In genomic region chr13:33207616-33207964, GRCh38 we compare ENCODE assay signal across 8 cellular contexts.
DNase-seq lines count a peak whose midpoint lies in the region; ATAC-seq and TF ChIP-seq lines count a peak whose summit lies in the region.

No MANE protein-coding gene starts in this region.

- H3K4me1 ChIP-seq in stomach = peaks cover 37 to 68% (median 45%) of the 10 kb centered on the region in 4 donors

- intact Hi-C loops in stomach (cut with DNase I; ENCODE audit: low total_unique reads) = no loop called here

- TF ChIP-seq CTCF in SU-DHL-6 (IDR thresholded peaks at IDR 0.05; ENCODE audit: insufficient read depth, low read length, poor library complexity, severe bottlenecking) (no peak), glutamatergic neuron (IDR thresholded peaks at IDR 0.05; ENCODE audit: partially characterized antibody, unreplicated experiment) (no peak), stomach (IDR thresholded peaks at IDR 0.05) (no peak)

- no peaks in the 10 kb centered on the region for H4K20me1 ChIP-seq in SU-DHL-6 (ENCODE audit: low read depth, low read length)

- WGBS in stomach, 5 donors = 18 to 27% (median 23%) methylated on average over 3 of the region's 3 CpGs

- no peak overlapping the region for H3K9ac ChIP-seq in SU-DHL-6 (ENCODE audit: low read length)

- DNase-seq in glutamatergic neuron (peak; percentile 52), stomach (no peak), RPMI8226 (no peak), NCI-H2171 (lab: John Stamatoyannopoulos, UW) (no peak)

- H3K27ac Mint-ChIP-seq in glutamatergic neuron (ENCODE audit: unreplicated experiment) = peak overlapping the region; percentile 88

- peaks cover 7% of the 10 kb centered on the region for H3K27me3 Mint-ChIP-seq in glutamatergic neuron (ENCODE audit: unreplicated experiment)

- H3K36me3 ChIP-seq in SU-DHL-6 (ENCODE audit: low read length) (no peaks in the 10 kb centered on the region), stomach (no peaks in the 10 kb centered on the region)

- H3K4me2 ChIP-seq in SU-DHL-6 (ENCODE audit: low read depth, low read length, poor library complexity, severe bottlenecking) = no peak overlapping the region

- no peaks in the 10 kb centered on the region for H3K9me3 ChIP-seq in SU-DHL-6 (ENCODE audit: insufficient read depth, low read length)
- no peaks in the 10 kb centered on the region for H3K9me3 ChIP-seq in stomach

- ATAC-seq in GM18868 (IDR thresholded peaks at IDR 0.05; ENCODE audit: unreplicated experiment) = peak; percentile 29
- no peak for ATAC-seq in GM21528 (IDR thresholded peaks at IDR 0.05; ENCODE audit: low FRiP score, unreplicated experiment)
- no peak for ATAC-seq in HG02759 (IDR thresholded peaks at IDR 0.05; ENCODE audit: unreplicated experiment)

- H2AFZ ChIP-seq in SU-DHL-6 (ENCODE audit: low read depth, low read length, severe bottlenecking) = peak overlapping the region; percentile 12

- H3F3A ChIP-seq in SU-DHL-6 (ENCODE audit: insufficient read depth) = no peaks in the 10 kb centered on the region

- H3K27ac ChIP-seq in SU-DHL-6 (ENCODE audit: low read depth, low read length) (no peak overlapping the region), stomach (peak overlapping the region in 4 of 5 donors; percentile 57 to 83 (median 80))

- peaks cover 51% of the 10 kb centered on the region for H3K4me1 Mint-ChIP-seq in glutamatergic neuron (ENCODE audit: low read depth, unreplicated experiment)

- H3K36me3 Mint-ChIP-seq in glutamatergic neuron (ENCODE audit: unreplicated experiment) = peaks cover 1% of the 10 kb centered on the region

- no peak for TF ChIP-seq EP300 in stomach (IDR thresholded peaks at IDR 0.05)

- H3K4me3 ChIP-seq in SU-DHL-6 (ENCODE audit: insufficient read depth, low read length, poor library complexity, severe bottlenecking) = no peak overlapping the region
- H3K4me3 ChIP-seq in stomach = no peak overlapping the region

- H3K9me3 Mint-ChIP-seq in glutamatergic neuron (ENCODE audit: unreplicated experiment) = peaks cover 14% of the 10 kb centered on the region

- H3K27me3 ChIP-seq in SU-DHL-6 (ENCODE audit: low read length) (no peaks in the 10 kb centered on the region), stomach (no peaks in the 10 kb centered on the region)

- no peaks in the 10 kb centered on the region for H3K79me2 ChIP-seq in SU-DHL-6 (ENCODE audit: insufficient read depth, low read length)

- H3K4me3 Mint-ChIP-seq in glutamatergic neuron (ENCODE audit: unreplicated experiment) = peak overlapping the region; percentile 45

- no peak for TF ChIP-seq POLR2A in stomach (IDR thresholded peaks at IDR 0.05)

- no peaks in the 10 kb centered on the region for H3K9me2 ChIP-seq in SU-DHL-6 (replicated peaks; ENCODE audit: insufficient read depth, low read length)
